ENCODE assay signal across 1 cellular context in the genomic region with DNA sequence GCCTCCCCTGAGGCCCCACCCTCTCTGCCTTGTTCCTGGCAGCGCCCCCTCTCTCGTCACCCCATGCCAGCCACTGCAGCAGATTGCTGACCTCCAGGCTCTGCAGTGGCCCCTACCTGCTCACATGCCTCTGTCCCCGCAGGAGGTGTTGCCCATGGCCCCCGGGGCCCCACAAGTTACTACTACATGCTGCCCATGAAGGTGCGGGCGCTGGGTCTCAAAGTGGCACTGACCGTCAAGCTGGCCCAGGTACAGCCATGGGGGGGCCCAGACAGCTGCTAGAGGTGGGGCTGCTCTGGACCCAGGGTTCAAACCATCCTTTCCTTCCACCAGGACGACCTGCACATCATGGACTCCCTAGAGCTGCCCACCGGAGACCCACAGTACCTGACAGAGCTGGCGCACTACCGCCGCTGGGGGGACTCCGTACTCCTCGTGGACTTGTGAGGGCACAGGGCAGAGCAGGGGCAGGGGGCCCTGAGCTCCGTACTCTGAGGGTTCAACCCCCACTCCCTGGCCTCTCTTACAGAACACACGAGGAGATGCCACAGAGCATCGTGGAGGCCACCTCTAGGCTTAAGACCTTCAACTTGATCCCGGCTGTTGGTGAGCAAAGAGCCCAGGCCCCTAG.
TF ChIP-seq lines count a peak whose summit lies in the region.

No MANE protein-coding gene starts in this region.

TF ChIP-seq in GM12878, 131 proteins besides CTCF, POLR2A, EP300 and RAD21:
- TF ChIP-seq ZNF207 (IDR thresholded peaks at IDR 0.05; ENCODE audit: borderline replicate concordance) (no peak), NR2C1 (IDR thresholded peaks at IDR 0.05) (no peak), BCL11A (IDR thresholded peaks at IDR 0.05; ENCODE audit: low read depth, low read length) (no peak), MEF2B (IDR thresholded peaks at IDR 0.05; ENCODE audit: partially characterized antibody, poor library complexity, severe bottlenecking) (no peak)
- TF ChIP-seq, protein P1, sequence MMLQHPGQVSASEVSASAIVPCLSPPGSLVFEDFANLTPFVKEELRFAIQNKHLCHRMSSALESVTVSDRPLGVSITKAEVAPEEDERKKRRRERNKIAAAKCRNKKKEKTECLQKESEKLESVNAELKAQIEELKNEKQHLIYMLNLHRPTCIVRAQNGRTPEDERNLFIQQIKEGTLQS (IDR thresholded peaks at IDR 0.05; ENCODE audit: borderline replicate concordance, extremely low read depth, low read depth, low read length) = no peak
